In the genomic region with DNA sequence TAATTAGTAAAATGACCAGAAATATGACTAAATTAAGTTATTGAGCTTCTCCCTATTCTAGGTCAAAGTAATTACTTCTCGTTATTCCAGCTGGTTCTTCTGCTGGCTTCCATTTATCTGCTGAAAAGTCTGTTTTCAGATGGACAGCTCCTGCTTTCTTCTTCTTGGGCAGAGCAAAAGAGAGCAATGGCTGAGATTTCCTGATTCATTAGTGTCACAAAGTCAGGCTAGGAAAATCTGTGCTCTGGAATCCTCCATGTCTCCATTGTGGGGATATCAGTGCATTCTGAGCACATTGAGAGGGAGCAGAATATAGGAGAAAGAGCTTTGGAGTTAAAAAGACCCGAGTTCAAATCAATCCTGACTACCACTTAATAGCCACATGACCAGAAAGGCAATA, we compare ENCODE assay signal across 19 cellular contexts. TPM values are rescaled to one million over a fixed set of nuclear protein-coding genes. Genes with fewer than 3 reads are reported as not detected.
DNase-seq lines count a peak whose midpoint lies in the region; ATAC-seq and TF ChIP-seq lines count a peak whose summit lies in the region.
"Had no signal": no experiment of that assay in that cellular context is flagged by ENCODE, and none has a peak within 500 bp of the region (broad histone marks: within the 10 kb centered on the region; RNA-seq: fewer than 3 reads in every experiment).

No MANE protein-coding gene starts in this region.

- no peak for TF ChIP-seq CTCF in SK-N-SH (IDR thresholded peaks at IDR 0.05)

- no peak overlapping the region for H3K9ac ChIP-seq in SK-N-SH
- H3K9ac ChIP-seq: BLaER1 treated with 17β-estradiol and CSF1 and Interleukin-3, amounts not matched to agents 10 nM and 100 nM had no signal

- POLR2A ChIA-PET in SK-N-SH (lab: Yijun Ruan, JAX): no interaction called here
- POLR2A ChIA-PET in CD4-positive, alpha-beta memory T cell (lab: Charles Lee; ENCODE audit: partially characterized antibody): interaction anchor here (0.8 kb wide), 1 partner anchor 32 kb away, joined by 3 read pairs; no protein-coding TSS in a partner anchor

- H3K4me2 ChIP-seq in SK-N-SH: no peak overlapping the region
- H3K4me2 ChIP-seq: BLaER1 treated with 17β-estradiol and CSF1 and Interleukin-3, amounts not matched to agents 10 nM and 100 nM had no signal

- no peak overlapping the region for H3K4me3 Mint-ChIP-seq in CD4-positive, alpha-beta memory T cell
- H3K4me3 Mint-ChIP-seq: B cell; CD8-positive, alpha-beta memory T cell had no signal

- ATAC-seq in SK-N-SH treated with all-trans-retinoic acid at 6 μM for 48 hours (no peak), GM21447 (IDR thresholded peaks at IDR 0.05; ENCODE audit: unreplicated experiment) (no peak)

- H4K20me1 ChIP-seq in SK-N-SH (ENCODE audit: insufficient read depth): no peaks in the 10 kb centered on the region
- H4K20me1 ChIP-seq: BLaER1 treated with 17β-estradiol and CSF1 and Interleukin-3, amounts not matched to agents 10 nM and 100 nM had no signal

- no peak overlapping the region for H3K4me3 ChIP-seq in SK-N-SH (ENCODE audit: low read depth in 2 of 2, low read length in 1 of 2)
- no peak overlapping the region for H3K4me3 ChIP-seq in CD4-positive, alpha-beta memory T cell (ENCODE audit: low read length in 2 of 2)
- H3K4me3 ChIP-seq: BLaER1 treated with 17β-estradiol and CSF1 and Interleukin-3, amounts not matched to agents 10 nM and 100 nM had no signal

- no peak for TF ChIP-seq EP300 in SK-N-SH (IDR thresholded peaks at IDR 0.05; ENCODE audit: borderline replicate concordance in 1 of 2, low read depth in 1 of 2, low read length in 1 of 2)
- TF ChIP-seq EP300 in Ishikawa (IDR thresholded peaks at IDR 0.05; ENCODE audit: borderline replicate concordance): no peak

- TF ChIP-seq RAD21 in SK-N-SH (IDR thresholded peaks at IDR 0.05; ENCODE audit: low read length): no peak
- TF ChIP-seq RAD21 in Ishikawa (IDR thresholded peaks at IDR 0.05; ENCODE audit: low read depth): no peak

- no peaks in the 10 kb centered on the region for H3K9me2 ChIP-seq in SK-N-SH

- CTCF ChIA-PET in SK-N-SH (lab: Yijun Ruan, JAX): interaction anchor here (0.7 to 6.6 kb wide), 8 partner anchors 12 to 287 kb away, joined by 3 to 147 read pairs (median 4); a partner anchor contains a TSS
- CTCF ChIA-PET in CD4-positive, alpha-beta memory T cell (lab: Charles Lee; ENCODE audit: partially characterized antibody): interaction anchor here (8.3 to 9.4 kb wide), 2 partner anchors 65 to 78 kb away, joined by 175 to 257 read pairs; no protein-coding TSS in a partner anchor

- no peaks in the 10 kb centered on the region for H3K27me3 ChIP-seq in SK-N-SH (ENCODE audit: insufficient read depth)
- peaks cover 7% of the 10 kb centered on the region for H3K27me3 ChIP-seq in CD4-positive, alpha-beta memory T cell (ENCODE audit: insufficient read depth, low read length)
- H3K27me3 ChIP-seq: BLaER1 treated with 17β-estradiol and CSF1 and Interleukin-3, amounts not matched to agents 10 nM and 100 nM had no signal

- no peaks in the 10 kb centered on the region for H3K36me3 Mint-ChIP-seq in CD4-positive, alpha-beta memory T cell
- H3K36me3 Mint-ChIP-seq: CD8-positive, alpha-beta memory T cell had no signal

- DNase-seq in SK-N-SH: no peak
- DNase-seq in fibroblast of peridontal ligament (ENCODE audit: extremely low read depth): peak; percentile 5
- DNase-seq in CD4-positive, alpha-beta memory T cell: no peak
- DNase-seq in NOMO-1 treated with dmso at 0.1 percent for 144 hours (lab: John Stamatoyannopoulos, UW; ENCODE audit: unreplicated experiment): no peak
- DNase-seq in NOMO-1 treated with DMSO at 0.1 percent for 48 hours (lab: John Stamatoyannopoulos, UW; ENCODE audit: unreplicated experiment): no peak
- DNase-seq: CD8-positive, alpha-beta memory T cell; COR-L47; DMS 273 treated with DMSO at 0.1 percent for 48 hours; DMS53; HCEC 1CT; IMR-90; KG1 had no signal

- 0 out of 2 replicates have a peak overlapping the region, but pooled peaks have one; percentile 19 for H2AFZ ChIP-seq in SK-N-SH (ENCODE audit: low read depth)

- H3K27me3 Mint-ChIP-seq in CD4-positive, alpha-beta memory T cell: peaks cover 15 to 19% of the 10 kb centered on the region in 2 donors

- peaks cover 16% of the 10 kb centered on the region for H3F3A ChIP-seq in SK-N-SH (replicated peaks; ENCODE audit: insufficient read depth)

- no peaks in the 10 kb centered on the region for H3K9me3 ChIP-seq in SK-N-SH
- H3K9me3 ChIP-seq in CD4-positive, alpha-beta memory T cell (ENCODE audit: control insufficient read depth in 1 of 2, low read length in 2 of 2): no peaks in the 10 kb centered on the region
- H3K9me3 ChIP-seq: BLaER1 treated with 17β-estradiol and CSF1 and Interleukin-3, amounts not matched to agents 10 nM and 100 nM had no signal

- no peaks in the 10 kb centered on the region; a peak in 1 of 4 replicates for H3K4me1 ChIP-seq in SK-N-SH (ENCODE audit: control insufficient read depth in 1 of 2, insufficient read depth in 2 of 2, low read depth in 1 of 2, low read length in 1 of 2)
- no peaks in the 10 kb centered on the region for H3K4me1 ChIP-seq in CD4-positive, alpha-beta memory T cell (ENCODE audit: insufficient read depth, low read length)
- H3K4me1 ChIP-seq: BLaER1 treated with 17β-estradiol and CSF1 and Interleukin-3, amounts not matched to agents 10 nM and 100 nM had no signal

- H3K27ac Mint-ChIP-seq in CD4-positive, alpha-beta memory T cell: no peak overlapping the region
- H3K27ac Mint-ChIP-seq: B cell; CD8-positive, alpha-beta memory T cell had no signal

- intact Hi-C loops in CD4-positive, alpha-beta memory T cell (cut with micrococcal nuclease): no loop called here

- no peaks in the 10 kb centered on the region for H3K79me2 ChIP-seq in SK-N-SH (ENCODE audit: insufficient read depth)

- H3K9me3 Mint-ChIP-seq in CD4-positive, alpha-beta memory T cell: no peaks in the 10 kb centered on the region
- H3K9me3 Mint-ChIP-seq: CD8-positive, alpha-beta memory T cell had no signal

- H3K36me3 ChIP-seq in SK-N-SH (replicated peaks in 1 of 2; ENCODE audit: control insufficient read depth in 1 of 2, insufficient read depth in 2 of 2, low read length in 1 of 2): no peaks in the 10 kb centered on the region
- H3K36me3 ChIP-seq in CD4-positive, alpha-beta memory T cell (ENCODE audit: insufficient read depth, low read length): no peaks in the 10 kb centered on the region
- H3K36me3 ChIP-seq: BLaER1 treated with 17β-estradiol and CSF1 and Interleukin-3, amounts not matched to agents 10 nM and 100 nM had no signal

- 38% methylated on average over 2 of the region's 2 CpGs for WGBS in SK-N-SH (ENCODE audit: low lambda C conversion rate)

- no peak overlapping the region for H3K27ac ChIP-seq in SK-N-SH (ENCODE audit: low read depth in 2 of 2, low read length in 1 of 2)
- no peak overlapping the region for H3K27ac ChIP-seq in CD4-positive, alpha-beta memory T cell (ENCODE audit: low read depth, low read length)
- H3K27ac ChIP-seq: 22Rv1; BLaER1 treated with 17β-estradiol and CSF1 and Interleukin-3, amounts not matched to agents 10 nM and 100 nM had no signal

- no peaks in the 10 kb centered on the region for H3K4me1 Mint-ChIP-seq in CD4-positive, alpha-beta memory T cell
- H3K4me1 Mint-ChIP-seq: B cell; CD8-positive, alpha-beta memory T cell had no signal

TF ChIP-seq in SK-N-SH treated with all-trans-retinoic acid at 6 μM for 48 hours, 23 proteins besides CTCF, POLR2A, EP300 and RAD21 (continues in another document):
- TF ChIP-seq ZFP30 (CRISPR knock-in tag; IDR thresholded peaks at IDR 0.05): no peak
- no peak for TF ChIP-seq TCF4 (CRISPR knock-in tag; IDR thresholded peaks at IDR 0.05; ENCODE audit: borderline replicate concordance)

TF ChIP-seq in Ishikawa, 13 proteins besides CTCF, POLR2A, EP300 and RAD21:
- TF ChIP-seq EGR1 (IDR thresholded peaks at IDR 0.05): no peak
- TF ChIP-seq, protein P1, sequence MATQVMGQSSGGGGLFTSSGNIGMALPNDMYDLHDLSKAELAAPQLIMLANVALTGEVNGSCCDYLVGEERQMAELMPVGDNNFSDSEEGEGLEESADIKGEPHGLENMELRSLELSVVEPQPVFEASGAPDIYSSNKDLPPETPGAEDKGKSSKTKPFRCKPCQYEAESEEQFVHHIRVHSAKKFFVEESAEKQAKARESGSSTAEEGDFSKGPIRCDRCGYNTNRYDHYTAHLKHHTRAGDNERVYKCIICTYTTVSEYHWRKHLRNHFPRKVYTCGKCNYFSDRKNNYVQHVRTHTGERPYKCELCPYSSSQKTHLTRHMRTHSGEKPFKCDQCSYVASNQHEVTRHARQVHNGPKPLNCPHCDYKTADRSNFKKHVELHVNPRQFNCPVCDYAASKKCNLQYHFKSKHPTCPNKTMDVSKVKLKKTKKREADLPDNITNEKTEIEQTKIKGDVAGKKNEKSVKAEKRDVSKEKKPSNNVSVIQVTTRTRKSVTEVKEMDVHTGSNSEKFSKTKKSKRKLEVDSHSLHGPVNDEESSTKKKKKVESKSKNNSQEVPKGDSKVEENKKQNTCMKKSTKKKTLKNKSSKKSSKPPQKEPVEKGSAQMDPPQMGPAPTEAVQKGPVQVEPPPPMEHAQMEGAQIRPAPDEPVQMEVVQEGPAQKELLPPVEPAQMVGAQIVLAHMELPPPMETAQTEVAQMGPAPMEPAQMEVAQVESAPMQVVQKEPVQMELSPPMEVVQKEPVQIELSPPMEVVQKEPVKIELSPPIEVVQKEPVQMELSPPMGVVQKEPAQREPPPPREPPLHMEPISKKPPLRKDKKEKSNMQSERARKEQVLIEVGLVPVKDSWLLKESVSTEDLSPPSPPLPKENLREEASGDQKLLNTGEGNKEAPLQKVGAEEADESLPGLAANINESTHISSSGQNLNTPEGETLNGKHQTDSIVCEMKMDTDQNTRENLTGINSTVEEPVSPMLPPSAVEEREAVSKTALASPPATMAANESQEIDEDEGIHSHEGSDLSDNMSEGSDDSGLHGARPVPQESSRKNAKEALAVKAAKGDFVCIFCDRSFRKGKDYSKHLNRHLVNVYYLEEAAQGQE (IDR thresholded peaks at IDR 0.05; ENCODE audit: low read depth): peak; percentile 46; the same call in 1 of the 2 replicates

RNA-seq across cellular contexts. Expression of a gene that starts 33.7 kb away (rescaled TPM):
- 3.5 and 3.7 TPM in 2 replicates for polyA plus RNA-seq in SK-N-SH (2012; rRNA removed)
- 2.2 and 3.1 TPM in 2 replicates for polyA plus RNA-seq in SK-N-SH (2012; cell fraction: cytosol; rRNA removed)
- polyA plus RNA-seq in SK-N-SH (2012; cell fraction: nucleus; rRNA removed): 3.2 and 3.9 TPM in 2 replicates
- under 1 TPM; 0.11 to 0.17 TPM for total RNA-seq in CD4-positive, alpha-beta memory T cell
- under 1 TPM in 1 of 2 donors, not detected in 1; 0.15 TPM for polyA plus RNA-seq in CD4-positive, alpha-beta memory T cell
- total RNA-seq: A673 had no signal
- polyA plus RNA-seq: CD8-positive, alpha-beta memory T cell; IMR-90 had no signal

RNA-seq across cellular contexts. Expression of a gene that starts 37.1 kb away (rescaled TPM):
- 2.4 and 2.9 TPM in 2 replicates for polyA plus RNA-seq in SK-N-SH (2012; rRNA removed)
- polyA plus RNA-seq in SK-N-SH (2012; cell fraction: cytosol; rRNA removed): 2.0 and 2.2 TPM in 2 replicates
- polyA plus RNA-seq in SK-N-SH (2012; cell fraction: nucleus; rRNA removed): 2.8 and 2.9 TPM in 2 replicates
- 10 to 100 TPM; 31.2 to 36.2 TPM for total RNA-seq in CD4-positive, alpha-beta memory T cell
- 1 to 10 TPM; 2.5 to 4.7 TPM for polyA plus RNA-seq in CD4-positive, alpha-beta memory T cell

RNA-seq across cellular contexts. Expression of a gene that starts 48.9 kb away (rescaled TPM):
- polyA plus RNA-seq in SK-N-SH (2012; rRNA removed): 0.72 and 0.99 TPM in 2 replicates
- 0.98 and 1.1 TPM in 2 replicates for polyA plus RNA-seq in SK-N-SH (2012; cell fraction: cytosol; rRNA removed)
- polyA plus RNA-seq in SK-N-SH (2012; cell fraction: nucleus; rRNA removed): 1.8 and 3.3 TPM in 2 replicates
- total RNA-seq in CD4-positive, alpha-beta memory T cell: 10 to 100 TPM; 13.7 to 14.9 TPM
- under 1 TPM; 0.27 to 0.78 TPM for polyA plus RNA-seq in CD4-positive, alpha-beta memory T cell
